1 cellular context compared by ENCODE assay signal in the genomic region with DNA sequence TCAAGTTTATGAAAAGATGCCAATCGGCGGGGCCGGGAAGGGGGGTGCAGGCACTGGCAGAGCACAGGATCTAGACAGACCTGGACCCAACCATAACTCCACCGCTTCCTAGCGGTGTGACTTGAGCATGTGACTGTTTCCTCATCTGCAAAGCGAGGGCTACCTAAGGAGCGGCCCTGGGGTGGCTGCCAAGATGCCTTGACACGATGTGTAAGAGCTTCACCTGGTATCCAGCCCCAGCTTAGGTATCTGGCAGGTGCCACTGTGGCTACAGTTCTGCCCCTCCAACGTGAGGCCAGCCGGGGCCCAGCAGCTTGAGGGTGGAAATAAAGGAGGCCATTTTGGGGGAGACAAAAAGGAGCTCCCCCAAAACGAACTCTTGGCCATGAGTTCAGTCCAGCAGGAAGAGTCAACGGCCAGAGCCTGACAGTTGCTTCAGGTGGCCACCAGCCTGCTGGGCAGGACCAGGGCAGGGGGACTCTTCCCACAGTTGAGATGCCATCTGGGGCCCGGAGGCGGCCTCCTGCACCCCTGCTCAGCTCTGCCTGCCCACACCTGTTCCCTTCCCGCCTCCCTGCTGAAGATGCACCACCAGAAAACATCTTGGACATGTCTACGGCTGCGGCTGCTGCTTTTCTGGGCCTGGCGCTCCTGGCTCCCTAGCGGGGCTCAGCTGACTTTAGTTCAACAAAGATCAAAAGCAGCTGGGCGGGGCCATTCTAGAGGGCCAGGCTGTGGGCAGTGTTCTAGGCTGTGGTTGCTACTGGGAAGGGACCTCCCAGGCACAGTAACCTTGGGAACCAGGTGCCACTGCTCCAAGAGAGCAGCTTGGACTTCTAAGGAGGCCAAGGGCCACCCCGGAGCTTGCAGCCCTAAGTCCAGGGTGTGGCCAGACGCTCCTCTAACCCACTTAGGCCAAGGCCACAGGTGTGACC.
A peak's percentile ranks its signal among the peaks of the same experiment; 100 is the strongest.
TF ChIP-seq lines count a peak whose summit lies in the region.

No MANE protein-coding gene starts in this region.

TF ChIP-seq in HepG2, 621 proteins besides CTCF, POLR2A, EP300 and RAD21 (continued from another document and continues in another):
- TF ChIP-seq NR2F6 (IDR thresholded peaks at IDR 0.05), result peak; percentile 53; the same call in 1 of the 2 replicates
- peak; percentile 74 for TF ChIP-seq NR2F6 (CRISPR knock-in tag; IDR thresholded peaks at IDR 0.05)
- TF ChIP-seq, protein P1, sequence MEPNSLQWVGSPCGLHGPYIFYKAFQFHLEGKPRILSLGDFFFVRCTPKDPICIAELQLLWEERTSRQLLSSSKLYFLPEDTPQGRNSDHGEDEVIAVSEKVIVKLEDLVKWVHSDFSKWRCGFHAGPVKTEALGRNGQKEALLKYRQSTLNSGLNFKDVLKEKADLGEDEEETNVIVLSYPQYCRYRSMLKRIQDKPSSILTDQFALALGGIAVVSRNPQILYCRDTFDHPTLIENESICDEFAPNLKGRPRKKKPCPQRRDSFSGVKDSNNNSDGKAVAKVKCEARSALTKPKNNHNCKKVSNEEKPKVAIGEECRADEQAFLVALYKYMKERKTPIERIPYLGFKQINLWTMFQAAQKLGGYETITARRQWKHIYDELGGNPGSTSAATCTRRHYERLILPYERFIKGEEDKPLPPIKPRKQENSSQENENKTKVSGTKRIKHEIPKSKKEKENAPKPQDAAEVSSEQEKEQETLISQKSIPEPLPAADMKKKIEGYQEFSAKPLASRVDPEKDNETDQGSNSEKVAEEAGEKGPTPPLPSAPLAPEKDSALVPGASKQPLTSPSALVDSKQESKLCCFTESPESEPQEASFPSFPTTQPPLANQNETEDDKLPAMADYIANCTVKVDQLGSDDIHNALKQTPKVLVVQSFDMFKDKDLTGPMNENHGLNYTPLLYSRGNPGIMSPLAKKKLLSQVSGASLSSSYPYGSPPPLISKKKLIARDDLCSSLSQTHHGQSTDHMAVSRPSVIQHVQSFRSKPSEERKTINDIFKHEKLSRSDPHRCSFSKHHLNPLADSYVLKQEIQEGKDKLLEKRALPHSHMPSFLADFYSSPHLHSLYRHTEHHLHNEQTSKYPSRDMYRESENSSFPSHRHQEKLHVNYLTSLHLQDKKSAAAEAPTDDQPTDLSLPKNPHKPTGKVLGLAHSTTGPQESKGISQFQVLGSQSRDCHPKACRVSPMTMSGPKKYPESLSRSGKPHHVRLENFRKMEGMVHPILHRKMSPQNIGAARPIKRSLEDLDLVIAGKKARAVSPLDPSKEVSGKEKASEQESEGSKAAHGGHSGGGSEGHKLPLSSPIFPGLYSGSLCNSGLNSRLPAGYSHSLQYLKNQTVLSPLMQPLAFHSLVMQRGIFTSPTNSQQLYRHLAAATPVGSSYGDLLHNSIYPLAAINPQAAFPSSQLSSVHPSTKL (CRISPR knock-in tag; IDR thresholded peaks at IDR 0.05), result peak; percentile 52
- TF ChIP-seq ZNF660 (CRISPR knock-in tag; IDR thresholded peaks at IDR 0.05; ENCODE audit: borderline replicate concordance, low read depth), result no peak
- TF ChIP-seq ZNF292 (CRISPR knock-in tag; IDR thresholded peaks at IDR 0.05; ENCODE audit: borderline replicate concordance, low read depth), result peak; percentile 69
- TF ChIP-seq GABPB1 (CRISPR knock-in tag; IDR thresholded peaks at IDR 0.05), result no peak
- no peak for TF ChIP-seq TEAD2 (CRISPR knock-in tag; IDR thresholded peaks at IDR 0.05)
- TF ChIP-seq, protein P2, sequence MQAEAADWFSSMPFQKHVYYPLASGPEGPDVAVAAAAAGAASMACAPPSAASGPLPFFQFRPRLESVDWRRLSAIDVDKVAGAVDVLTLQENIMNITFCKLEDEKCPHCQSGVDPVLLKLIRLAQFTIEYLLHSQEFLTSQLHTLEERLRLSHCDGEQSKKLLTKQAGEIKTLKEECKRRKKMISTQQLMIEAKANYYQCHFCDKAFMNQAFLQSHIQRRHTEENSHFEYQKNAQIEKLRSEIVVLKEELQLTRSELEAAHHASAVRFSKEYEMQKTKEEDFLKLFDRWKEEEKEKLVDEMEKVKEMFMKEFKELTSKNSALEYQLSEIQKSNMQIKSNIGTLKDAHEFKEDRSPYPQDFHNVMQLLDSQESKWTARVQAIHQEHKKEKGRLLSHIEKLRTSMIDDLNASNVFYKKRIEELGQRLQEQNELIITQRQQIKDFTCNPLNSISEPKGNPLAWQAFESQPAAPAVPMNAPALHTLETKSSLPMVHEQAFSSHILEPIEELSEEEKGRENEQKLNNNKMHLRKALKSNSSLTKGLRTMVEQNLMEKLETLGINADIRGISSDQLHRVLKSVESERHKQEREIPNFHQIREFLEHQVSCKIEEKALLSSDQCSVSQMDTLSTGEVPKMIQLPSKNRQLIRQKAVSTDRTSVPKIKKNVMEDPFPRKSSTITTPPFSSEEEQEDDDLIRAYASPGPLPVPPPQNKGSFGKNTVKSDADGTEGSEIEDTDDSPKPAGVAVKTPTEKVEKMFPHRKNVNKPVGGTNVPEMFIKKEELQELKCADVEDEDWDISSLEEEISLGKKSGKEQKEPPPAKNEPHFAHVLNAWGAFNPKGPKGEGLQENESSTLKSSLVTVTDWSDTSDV (CRISPR knock-in tag; IDR thresholded peaks at IDR 0.05), result peak; percentile 64; the same call in 1 of the 2 replicates
- TF ChIP-seq, protein P3, sequence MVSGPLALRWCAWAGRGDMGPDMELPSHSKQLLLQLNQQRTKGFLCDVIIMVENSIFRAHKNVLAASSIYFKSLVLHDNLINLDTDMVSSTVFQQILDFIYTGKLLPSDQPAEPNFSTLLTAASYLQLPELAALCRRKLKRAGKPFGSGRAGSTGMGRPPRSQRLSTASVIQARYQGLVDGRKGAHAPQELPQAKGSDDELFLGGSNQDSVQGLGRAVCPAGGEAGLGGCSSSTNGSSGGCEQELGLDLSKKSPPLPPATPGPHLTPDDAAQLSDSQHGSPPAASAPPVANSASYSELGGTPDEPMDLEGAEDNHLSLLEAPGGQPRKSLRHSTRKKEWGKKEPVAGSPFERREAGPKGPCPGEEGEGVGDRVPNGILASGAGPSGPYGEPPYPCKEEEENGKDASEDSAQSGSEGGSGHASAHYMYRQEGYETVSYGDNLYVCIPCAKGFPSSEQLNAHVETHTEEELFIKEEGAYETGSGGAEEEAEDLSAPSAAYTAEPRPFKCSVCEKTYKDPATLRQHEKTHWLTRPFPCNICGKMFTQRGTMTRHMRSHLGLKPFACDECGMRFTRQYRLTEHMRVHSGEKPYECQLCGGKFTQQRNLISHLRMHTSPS (CRISPR knock-in tag; IDR thresholded peaks at IDR 0.05; ENCODE audit: low read depth), result peak; percentile 72
- TF ChIP-seq ZNF33B (CRISPR knock-in tag; IDR thresholded peaks at IDR 0.05), result peak; percentile 45; the same call in 1 of the 2 replicates
- peak; percentile 70 for TF ChIP-seq HDAC2 (CRISPR knock-in tag; IDR thresholded peaks at IDR 0.05)
- TF ChIP-seq PCBP1 (IDR thresholded peaks at IDR 0.05; ENCODE audit: borderline replicate concordance, low read depth, low read length), result 0 out of 2 replicates have a peak, but pooled peaks have one; percentile 34
- peak; percentile 81 for TF ChIP-seq PHF21A (CRISPR knock-in tag; IDR thresholded peaks at IDR 0.05)
- peak; percentile 66 for TF ChIP-seq HOXA3 (CRISPR knock-in tag; IDR thresholded peaks at IDR 0.05)
- TF ChIP-seq, protein P4, sequence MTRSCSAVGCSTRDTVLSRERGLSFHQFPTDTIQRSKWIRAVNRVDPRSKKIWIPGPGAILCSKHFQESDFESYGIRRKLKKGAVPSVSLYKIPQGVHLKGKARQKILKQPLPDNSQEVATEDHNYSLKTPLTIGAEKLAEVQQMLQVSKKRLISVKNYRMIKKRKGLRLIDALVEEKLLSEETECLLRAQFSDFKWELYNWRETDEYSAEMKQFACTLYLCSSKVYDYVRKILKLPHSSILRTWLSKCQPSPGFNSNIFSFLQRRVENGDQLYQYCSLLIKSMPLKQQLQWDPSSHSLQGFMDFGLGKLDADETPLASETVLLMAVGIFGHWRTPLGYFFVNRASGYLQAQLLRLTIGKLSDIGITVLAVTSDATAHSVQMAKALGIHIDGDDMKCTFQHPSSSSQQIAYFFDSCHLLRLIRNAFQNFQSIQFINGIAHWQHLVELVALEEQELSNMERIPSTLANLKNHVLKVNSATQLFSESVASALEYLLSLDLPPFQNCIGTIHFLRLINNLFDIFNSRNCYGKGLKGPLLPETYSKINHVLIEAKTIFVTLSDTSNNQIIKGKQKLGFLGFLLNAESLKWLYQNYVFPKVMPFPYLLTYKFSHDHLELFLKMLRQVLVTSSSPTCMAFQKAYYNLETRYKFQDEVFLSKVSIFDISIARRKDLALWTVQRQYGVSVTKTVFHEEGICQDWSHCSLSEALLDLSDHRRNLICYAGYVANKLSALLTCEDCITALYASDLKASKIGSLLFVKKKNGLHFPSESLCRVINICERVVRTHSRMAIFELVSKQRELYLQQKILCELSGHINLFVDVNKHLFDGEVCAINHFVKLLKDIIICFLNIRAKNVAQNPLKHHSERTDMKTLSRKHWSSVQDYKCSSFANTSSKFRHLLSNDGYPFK (CRISPR knock-in tag; IDR thresholded peaks at IDR 0.05; ENCODE audit: borderline replicate concordance), result peak; percentile 38; the same call in 1 of the 2 replicates
- TF ChIP-seq FOXA3 (CRISPR knock-in tag; IDR thresholded peaks at IDR 0.05), result peak; percentile 74
- TF ChIP-seq NRL (CRISPR knock-in tag; IDR thresholded peaks at IDR 0.05; ENCODE audit: borderline replicate concordance), result 0 out of 2 replicates have a peak, but pooled peaks have one; percentile 13
- TF ChIP-seq ZC3H13 (CRISPR knock-in tag; IDR thresholded peaks at IDR 0.05), result no peak
- TF ChIP-seq RFX1 (IDR thresholded peaks at IDR 0.05), result peak; percentile 63; the same call in 1 of the 2 replicates
- TF ChIP-seq ZNF709 (CRISPR knock-in tag; IDR thresholded peaks at IDR 0.05), result 0 out of 2 replicates have a peak, but pooled peaks have one; percentile 11
- peak; percentile 57 for TF ChIP-seq ZNF883 (CRISPR knock-in tag; IDR thresholded peaks at IDR 0.05; ENCODE audit: not compliant biosample characterization)
- TF ChIP-seq MTA3 (CRISPR knock-in tag; IDR thresholded peaks at IDR 0.05), result no peak
- no peak for TF ChIP-seq PCBP2 (optimal IDR thresholded peaks at IDR 0.05; ENCODE audit: low read depth, low read length, poor library complexity, severe bottlenecking)
- TF ChIP-seq, protein P5, sequence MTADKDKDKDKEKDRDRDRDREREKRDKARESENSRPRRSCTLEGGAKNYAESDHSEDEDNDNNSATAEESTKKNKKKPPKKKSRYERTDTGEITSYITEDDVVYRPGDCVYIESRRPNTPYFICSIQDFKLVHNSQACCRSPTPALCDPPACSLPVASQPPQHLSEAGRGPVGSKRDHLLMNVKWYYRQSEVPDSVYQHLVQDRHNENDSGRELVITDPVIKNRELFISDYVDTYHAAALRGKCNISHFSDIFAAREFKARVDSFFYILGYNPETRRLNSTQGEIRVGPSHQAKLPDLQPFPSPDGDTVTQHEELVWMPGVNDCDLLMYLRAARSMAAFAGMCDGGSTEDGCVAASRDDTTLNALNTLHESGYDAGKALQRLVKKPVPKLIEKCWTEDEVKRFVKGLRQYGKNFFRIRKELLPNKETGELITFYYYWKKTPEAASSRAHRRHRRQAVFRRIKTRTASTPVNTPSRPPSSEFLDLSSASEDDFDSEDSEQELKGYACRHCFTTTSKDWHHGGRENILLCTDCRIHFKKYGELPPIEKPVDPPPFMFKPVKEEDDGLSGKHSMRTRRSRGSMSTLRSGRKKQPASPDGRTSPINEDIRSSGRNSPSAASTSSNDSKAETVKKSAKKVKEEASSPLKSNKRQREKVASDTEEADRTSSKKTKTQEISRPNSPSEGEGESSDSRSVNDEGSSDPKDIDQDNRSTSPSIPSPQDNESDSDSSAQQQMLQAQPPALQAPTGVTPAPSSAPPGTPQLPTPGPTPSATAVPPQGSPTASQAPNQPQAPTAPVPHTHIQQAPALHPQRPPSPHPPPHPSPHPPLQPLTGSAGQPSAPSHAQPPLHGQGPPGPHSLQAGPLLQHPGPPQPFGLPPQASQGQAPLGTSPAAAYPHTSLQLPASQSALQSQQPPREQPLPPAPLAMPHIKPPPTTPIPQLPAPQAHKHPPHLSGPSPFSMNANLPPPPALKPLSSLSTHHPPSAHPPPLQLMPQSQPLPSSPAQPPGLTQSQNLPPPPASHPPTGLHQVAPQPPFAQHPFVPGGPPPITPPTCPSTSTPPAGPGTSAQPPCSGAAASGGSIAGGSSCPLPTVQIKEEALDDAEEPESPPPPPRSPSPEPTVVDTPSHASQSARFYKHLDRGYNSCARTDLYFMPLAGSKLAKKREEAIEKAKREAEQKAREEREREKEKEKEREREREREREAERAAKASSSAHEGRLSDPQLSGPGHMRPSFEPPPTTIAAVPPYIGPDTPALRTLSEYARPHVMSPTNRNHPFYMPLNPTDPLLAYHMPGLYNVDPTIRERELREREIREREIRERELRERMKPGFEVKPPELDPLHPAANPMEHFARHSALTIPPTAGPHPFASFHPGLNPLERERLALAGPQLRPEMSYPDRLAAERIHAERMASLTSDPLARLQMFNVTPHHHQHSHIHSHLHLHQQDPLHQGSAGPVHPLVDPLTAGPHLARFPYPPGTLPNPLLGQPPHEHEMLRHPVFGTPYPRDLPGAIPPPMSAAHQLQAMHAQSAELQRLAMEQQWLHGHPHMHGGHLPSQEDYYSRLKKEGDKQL (CRISPR knock-in tag; IDR thresholded peaks at IDR 0.05; ENCODE audit: low read depth), result no peak
- TF ChIP-seq, protein P6, sequence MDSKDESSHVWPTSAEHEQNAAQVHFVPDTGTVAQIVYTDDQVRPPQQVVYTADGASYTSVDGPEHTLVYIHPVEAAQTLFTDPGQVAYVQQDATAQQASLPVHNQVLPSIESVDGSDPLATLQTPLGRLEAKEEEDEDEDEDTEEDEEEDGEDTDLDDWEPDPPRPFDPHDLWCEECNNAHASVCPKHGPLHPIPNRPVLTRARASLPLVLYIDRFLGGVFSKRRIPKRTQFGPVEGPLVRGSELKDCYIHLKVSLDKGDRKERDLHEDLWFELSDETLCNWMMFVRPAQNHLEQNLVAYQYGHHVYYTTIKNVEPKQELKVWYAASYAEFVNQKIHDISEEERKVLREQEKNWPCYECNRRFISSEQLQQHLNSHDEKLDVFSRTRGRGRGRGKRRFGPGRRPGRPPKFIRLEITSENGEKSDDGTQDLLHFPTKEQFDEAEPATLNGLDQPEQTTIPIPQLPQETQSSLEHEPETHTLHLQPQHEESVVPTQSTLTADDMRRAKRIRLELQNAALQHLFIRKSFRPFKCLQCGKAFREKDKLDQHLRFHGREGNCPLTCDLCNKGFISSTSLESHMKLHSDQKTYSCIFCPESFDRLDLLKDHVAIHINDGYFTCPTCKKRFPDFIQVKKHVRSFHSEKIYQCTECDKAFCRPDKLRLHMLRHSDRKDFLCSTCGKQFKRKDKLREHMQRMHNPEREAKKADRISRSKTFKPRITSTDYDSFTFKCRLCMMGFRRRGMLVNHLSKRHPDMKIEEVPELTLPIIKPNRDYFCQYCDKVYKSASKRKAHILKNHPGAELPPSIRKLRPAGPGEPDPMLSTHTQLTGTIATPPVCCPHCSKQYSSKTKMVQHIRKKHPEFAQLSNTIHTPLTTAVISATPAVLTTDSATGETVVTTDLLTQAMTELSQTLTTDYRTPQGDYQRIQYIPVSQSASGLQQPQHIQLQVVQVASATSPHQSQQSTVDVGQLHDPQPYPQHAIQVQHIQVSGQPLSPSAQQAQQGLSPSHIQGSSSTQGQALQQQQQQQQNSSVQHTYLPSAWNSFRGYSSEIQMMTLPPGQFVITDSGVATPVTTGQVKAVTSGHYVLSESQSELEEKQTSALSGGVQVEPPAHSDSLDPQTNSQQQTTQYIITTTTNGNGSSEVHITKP (CRISPR knock-in tag; IDR thresholded peaks at IDR 0.05; ENCODE audit: low read depth), result no peak
- TF ChIP-seq, protein P7, sequence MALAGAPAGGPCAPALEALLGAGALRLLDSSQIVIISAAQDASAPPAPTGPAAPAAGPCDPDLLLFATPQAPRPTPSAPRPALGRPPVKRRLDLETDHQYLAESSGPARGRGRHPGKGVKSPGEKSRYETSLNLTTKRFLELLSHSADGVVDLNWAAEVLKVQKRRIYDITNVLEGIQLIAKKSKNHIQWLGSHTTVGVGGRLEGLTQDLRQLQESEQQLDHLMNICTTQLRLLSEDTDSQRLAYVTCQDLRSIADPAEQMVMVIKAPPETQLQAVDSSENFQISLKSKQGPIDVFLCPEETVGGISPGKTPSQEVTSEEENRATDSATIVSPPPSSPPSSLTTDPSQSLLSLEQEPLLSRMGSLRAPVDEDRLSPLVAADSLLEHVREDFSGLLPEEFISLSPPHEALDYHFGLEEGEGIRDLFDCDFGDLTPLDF (CRISPR knock-in tag; IDR thresholded peaks at IDR 0.05), result 0 out of 2 replicates have a peak, but pooled peaks have one; percentile 49
- no peak for TF ChIP-seq ERF (CRISPR knock-in tag; IDR thresholded peaks at IDR 0.05)
- no peak for TF ChIP-seq HMG20A (CRISPR knock-in tag; IDR thresholded peaks at IDR 0.05; ENCODE audit: borderline replicate concordance)
